Comparison of ENCODE assay signal across 1 cellular context in genomic region chr10:97538401-97538800, GRCh38.
TF ChIP-seq lines count a peak whose summit lies in the region.

No MANE protein-coding gene starts in this region.

TF ChIP-seq in H1, 55 proteins besides CTCF, POLR2A, EP300 and RAD21:
- no peak for TF ChIP-seq USF2 (IDR thresholded peaks at IDR 0.05; ENCODE audit: low read length)
- TF ChIP-seq NANOG (IDR thresholded peaks at IDR 0.05; ENCODE audit: insufficient read depth, low read depth, low read length, poor library complexity, severe bottlenecking) = no peak
- no peak for TF ChIP-seq KDM4A (IDR thresholded peaks at IDR 0.05; ENCODE audit: low read depth, low read length, severe bottlenecking)
- no peak for TF ChIP-seq TAF1 (IDR thresholded peaks at IDR 0.05; ENCODE audit: low read depth, low read length)
- no peak for TF ChIP-seq TEAD4 (IDR thresholded peaks at IDR 0.05; ENCODE audit: low read depth, low read length)
- no peak for TF ChIP-seq CEBPB (IDR thresholded peaks at IDR 0.05; ENCODE audit: low read depth, low read length)
TF ChIP-seq in H1: peak in this region for 0.
